ENCODE assay signal across 4 cellular contexts in genomic region chr2:127227264-127227660, GRCh38. TPM values are rescaled to one million over a fixed set of nuclear protein-coding genes. Genes with fewer than 3 reads are reported as not detected.
"Had no signal": no experiment of that assay in that cellular context is flagged by ENCODE, and none has a peak within 500 bp of the region (broad histone marks: within the 10 kb centered on the region; RNA-seq: fewer than 3 reads in every experiment).

No MANE protein-coding gene starts in this region.

RNA-seq across cellular contexts. Expression of gene CYP27C1, which starts 7.2 kb away (rescaled TPM):
- total RNA-seq: activated CD4-positive, alpha-beta memory T cell treated with anti-CD3 and anti-CD28 coated beads for 36 hours; activated CD4-positive, alpha-beta T cell treated with anti-CD3 and anti-CD28 coated beads, Interleukin-2, amount 10 ng/mL, durations not matched to agents 24 days and 14 days; dermis blood vessel endothelial cell had no signal
- polyA plus RNA-seq: immature natural killer cell had no signal
